ENCODE assay signal across 22 cellular contexts in genomic region chr3:23749589-23749988, GRCh38.
"Had no signal": no experiment of that assay in that cellular context is flagged by ENCODE, and none has a peak within 500 bp of the region (broad histone marks: within the 10 kb centered on the region; RNA-seq: fewer than 3 reads in every experiment).

No MANE protein-coding gene starts in this region.

- DNase-seq: activated B cell treated with CpG ODN at 0.5 μM for 24 hours; activated CD4-positive, alpha-beta T cell treated with anti-CD3 and anti-CD28 coated beads for 4 hours; activated CD4-positive, alpha-beta T cell treated with anti-CD3 and anti-CD28 coated beads, Interleukin-2, amount 50 U/mL, for 48 hours; activated CD8-positive, alpha-beta memory T cell treated with anti-CD3 and anti-CD28 coated beads, Interleukin-2, amount 50 U/mL, for 48 hours; activated naive CD4-positive, alpha-beta T cell treated with anti-CD3 and anti-CD28 coated beads for 36 hours; activated naive CD8-positive, alpha-beta T cell treated with anti-CD3 and anti-CD28 coated beads, Interleukin-2, amount 10 ng/mL, durations not matched to agents 7 days and 5 days; activated T-cell treated with anti-CD3 and anti-CD28 coated beads, Interleukin-2, amount 50 U/mL, for 48 hours; amniotic stem cell; hypothalamus; naive thymus-derived CD4-positive, alpha-beta T cell; retina; spleen; stimulated activated CD4-positive, alpha-beta T cell treated with anti-CD3 and anti-CD28 coated beads, Interleukin-4, amount 100 ng/mL, for 1 hour; stimulated activated naive CD4-positive, alpha-beta T cell treated with Interleukin-2 at 50 U/mL for 16 hours; T1000 had no signal

- H3K27ac Mint-ChIP-seq: activated B cell treated with CpG ODN at 0.5 μM for 24 hours; activated naive CD4-positive, alpha-beta T cell treated with anti-CD3 and anti-CD28 coated beads for 36 hours; activated naive CD8-positive, alpha-beta T cell treated with anti-CD3 and anti-CD28 coated beads, Interleukin-2, amount 10 ng/mL, durations not matched to agents 7 days and 5 days; naive thymus-derived CD4-positive, alpha-beta T cell; T-helper 1 cell treated with Interleukin-12 subunit alpha and Interleukin-12 subunit beta and Interleukin-4 antibody, amounts not matched to agents 30 μg/mL and 1 μg/mL, for 36 hours had no signal

- H3K27me3 Mint-ChIP-seq: activated B cell treated with CpG ODN at 0.5 μM for 24 hours had no signal

- H3K9me3 ChIP-seq: gastroesophageal sphincter, spleen, thoracic aorta, upper lobe of left lung had no signal

- FAIRE-seq: bronchial epithelial cell had no signal

- H3K9me3 Mint-ChIP-seq: activated B cell treated with CpG ODN at 0.5 μM for 24 hours; activated naive CD4-positive, alpha-beta T cell treated with anti-CD3 and anti-CD28 coated beads for 36 hours; activated naive CD8-positive, alpha-beta T cell treated with anti-CD3 and anti-CD28 coated beads, Interleukin-2, amount 10 ng/mL, durations not matched to agents 7 days and 5 days; T-helper 1 cell treated with Interleukin-12 subunit alpha and Interleukin-12 subunit beta and Interleukin-4 antibody, amounts not matched to agents 30 μg/mL and 1 μg/mL, for 36 hours had no signal

- H3K36me3 Mint-ChIP-seq: activated naive CD8-positive, alpha-beta T cell treated with anti-CD3 and anti-CD28 coated beads, Interleukin-2, amount 10 ng/mL, durations not matched to agents 7 days and 5 days; naive thymus-derived CD4-positive, alpha-beta T cell had no signal

- H3K27me3 ChIP-seq: gastroesophageal sphincter, spleen, upper lobe of left lung had no signal

- H3K4me3 ChIP-seq: coronary artery, gastroesophageal sphincter, spleen, thoracic aorta, upper lobe of left lung had no signal

- H3K4me3 Mint-ChIP-seq: activated B cell treated with CpG ODN at 0.5 μM for 24 hours; activated naive CD4-positive, alpha-beta T cell treated with anti-CD3 and anti-CD28 coated beads for 36 hours; activated naive CD8-positive, alpha-beta T cell treated with anti-CD3 and anti-CD28 coated beads, Interleukin-2, amount 10 ng/mL, durations not matched to agents 7 days and 5 days; naive thymus-derived CD4-positive, alpha-beta T cell; T-helper 1 cell treated with Interleukin-12 subunit alpha and Interleukin-12 subunit beta and Interleukin-4 antibody, amounts not matched to agents 30 μg/mL and 1 μg/mL, for 36 hours had no signal

- H3K4me1 Mint-ChIP-seq: activated naive CD8-positive, alpha-beta T cell treated with anti-CD3 and anti-CD28 coated beads, Interleukin-2, amount 10 ng/mL, durations not matched to agents 7 days and 5 days had no signal

- H3K36me3 ChIP-seq: gastroesophageal sphincter, spleen, thoracic aorta, upper lobe of left lung had no signal

- H3K27ac ChIP-seq: coronary artery, epithelial cell of prostate, gastroesophageal sphincter, thoracic aorta had no signal
